ENCODE assay signal across 17 cellular contexts in the genomic region with DNA sequence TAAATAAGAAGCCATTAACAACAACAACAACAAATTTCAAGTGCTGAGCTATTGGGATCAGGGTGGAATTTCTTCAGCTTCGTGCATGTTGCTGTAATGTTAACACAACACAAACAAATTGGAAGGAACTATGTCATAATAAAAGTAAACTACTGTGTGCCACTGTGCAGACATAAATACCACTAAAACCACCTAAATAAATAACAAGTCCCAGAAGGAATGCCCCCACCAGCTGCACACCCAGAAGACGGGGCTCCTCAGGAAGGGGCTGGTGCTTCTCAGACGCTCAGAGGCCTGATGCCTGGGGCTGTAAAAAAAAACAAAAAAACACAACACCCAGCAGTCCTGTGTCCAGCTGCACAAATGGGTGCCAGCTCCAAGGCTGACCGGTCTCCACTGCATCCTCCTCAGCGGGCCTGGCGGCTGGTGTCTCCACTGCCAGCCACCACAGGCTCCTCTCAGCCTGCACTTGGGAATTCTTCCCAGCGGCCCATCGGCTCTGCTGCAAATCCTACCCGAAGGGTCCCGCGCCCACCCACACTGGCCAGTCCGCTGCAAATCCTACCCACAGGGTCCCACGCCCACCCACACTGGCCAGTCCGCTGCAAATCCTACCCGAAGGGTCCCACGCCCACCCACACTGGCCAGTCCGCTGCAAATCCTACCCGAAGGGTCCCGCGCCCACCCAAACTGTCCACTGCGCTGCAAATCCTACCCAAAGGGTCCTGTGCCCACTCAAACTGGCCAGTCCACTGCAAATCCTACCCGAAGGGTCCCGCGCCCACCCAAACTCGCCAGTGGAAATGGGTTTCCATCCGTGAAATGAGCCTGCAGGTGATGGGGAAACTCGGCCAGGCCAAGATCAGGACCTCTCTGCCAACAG.
"Had no signal": no experiment of that assay in that cellular context is flagged by ENCODE, and none has a peak within 500 bp of the region (broad histone marks: within the 10 kb centered on the region; RNA-seq: fewer than 3 reads in every experiment).

No MANE protein-coding gene starts in this region.

- H3K4me1 ChIP-seq: heart left ventricle, left ventricle myocardium inferior, neural progenitor cell, pancreas, SJCRH30, suprapubic skin had no signal

- FAIRE-seq: endothelial cell of umbilical vein, frontal cortex, islet of Langerhans, pancreas, small intestine had no signal

- H3K9me3 ChIP-seq: SJCRH30 had no signal

- H3K27me3 ChIP-seq: heart left ventricle, neural progenitor cell, pancreas, SJCRH30, suprapubic skin had no signal

- DNase-seq: activated CD4-positive, alpha-beta memory T cell treated with anti-CD3 and anti-CD28 coated beads, Interleukin-2, amount 10 ng/mL, durations not matched to agents 7 days and 5 days; activated CD4-positive, alpha-beta T cell treated with anti-CD3 and anti-CD28 coated beads for 36 hours; activated CD8-positive, alpha-beta memory T cell treated with anti-CD3 and anti-CD28 coated beads, Interleukin-2, amount 50 U/mL, for 4 hours; left ventricle myocardium inferior; SJCRH30; small intestine; stimulated activated CD4-positive, alpha-beta T cell treated with anti-CD3 and anti-CD28 coated beads, Interleukin-2, amount 100 ng/mL, for 24 hours; stimulated activated naive CD8-positive, alpha-beta T cell treated with anti-CD3 and anti-CD28 coated beads, Interleukin-15, Interleukin-2, amounts not matched to agents 100 U/mL and 50 U/mL, for 24 hours; SW 1271 had no signal

- H3K4me3 ChIP-seq: heart left ventricle, left ventricle myocardium inferior, neural progenitor cell, pancreas, SJCRH30, suprapubic skin had no signal

- H3K27ac ChIP-seq: heart left ventricle, left ventricle myocardium inferior, neural progenitor cell, pancreas, SJCRH30, suprapubic skin had no signal

- ATAC-seq: activated CD4-positive, alpha-beta T cell treated with anti-CD3 and anti-CD28 coated beads for 36 hours; heart left ventricle; pancreas; stimulated activated naive CD8-positive, alpha-beta T cell treated with anti-CD3 and anti-CD28 coated beads, Interleukin-15, Interleukin-2, amounts not matched to agents 100 U/mL and 50 U/mL, for 24 hours had no signal

- H3K4me3 Mint-ChIP-seq: activated CD4-positive, alpha-beta memory T cell treated with anti-CD3 and anti-CD28 coated beads, Interleukin-2, amount 10 ng/mL, durations not matched to agents 7 days and 5 days; activated CD4-positive, alpha-beta T cell treated with anti-CD3 and anti-CD28 coated beads for 36 hours; activated naive CD4-positive, alpha-beta T cell treated with anti-CD3 and anti-CD28 coated beads for 36 hours; neural progenitor cell had no signal

- H3K36me3 ChIP-seq: heart left ventricle, neural progenitor cell, pancreas, SJCRH30, suprapubic skin had no signal

- H3K27me3 Mint-ChIP-seq: activated CD4-positive, alpha-beta memory T cell treated with anti-CD3 and anti-CD28 coated beads, Interleukin-2, amount 10 ng/mL, durations not matched to agents 7 days and 5 days; activated CD4-positive, alpha-beta T cell treated with anti-CD3 and anti-CD28 coated beads for 36 hours had no signal

- H3K4me1 Mint-ChIP-seq: activated CD4-positive, alpha-beta memory T cell treated with anti-CD3 and anti-CD28 coated beads, Interleukin-2, amount 10 ng/mL, durations not matched to agents 7 days and 5 days; activated CD4-positive, alpha-beta T cell treated with anti-CD3 and anti-CD28 coated beads for 36 hours; neural progenitor cell had no signal
